ENCODE assay signal across 31 cellular contexts in the genomic region with DNA sequence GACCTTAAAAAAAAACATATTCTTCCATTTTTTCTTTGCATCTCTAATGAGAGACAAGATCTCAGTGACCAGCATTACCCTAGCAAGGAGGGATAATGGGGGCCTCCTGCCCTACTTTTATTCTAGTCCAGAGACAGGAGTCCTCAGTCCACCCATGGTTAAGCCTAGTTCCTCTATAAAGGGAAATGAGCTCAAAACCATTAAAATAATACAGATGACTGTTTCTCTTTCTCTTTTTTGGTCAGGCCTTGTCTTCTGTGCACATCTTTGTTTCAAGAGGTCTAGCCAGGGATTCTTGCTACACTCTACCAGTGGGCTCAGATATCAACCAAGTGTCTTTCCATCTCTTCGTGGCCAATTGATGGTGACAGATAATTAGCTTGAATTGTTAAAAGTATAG.
"Had no signal": no experiment of that assay in that cellular context is flagged by ENCODE, and none has a peak within 500 bp of the region (broad histone marks: within the 10 kb centered on the region; RNA-seq: fewer than 3 reads in every experiment).

No MANE protein-coding gene starts in this region.

- H3K27me3 Mint-ChIP-seq: naive B cell, progenitor cell of endocrine pancreas, type B pancreatic cell had no signal

- H2AFZ ChIP-seq: parathyroid adenoma had no signal

- H3K27ac Mint-ChIP-seq: naive thymus-derived CD8-positive, alpha-beta T cell; natural killer cell treated with Interleukin-12 subunit alpha and Interleukin-12 subunit beta and Interleukin-15 and Interleukin-18, amount 100 ng/mL, for 72 hours; nephron progenitor cell; progenitor cell of endocrine pancreas; stimulated activated effector memory CD8-positive, alpha-beta T cell treated with anti-CD3 and anti-CD28 coated beads, Interleukin-12 subunit alpha, Interleukin-12 subunit beta, amount 100 ng/mL, for 72 hours; stimulated activated naive CD8-positive, alpha-beta T cell treated with anti-CD3 and anti-CD28 coated beads, Interleukin-15, Interleukin-2, amounts not matched to agents 100 ng/mL and 50 ng/mL, for 24 hours; type B pancreatic cell had no signal

- H3K4me3 ChIP-seq: ovary, psoas muscle, right lobe of liver, sigmoid colon, suprapubic skin, testis, tibial artery, transverse colon, upper lobe of right lung, uterus had no signal

- H3K4me1 ChIP-seq: parathyroid adenoma, psoas muscle, right lobe of liver, suprapubic skin, testis, tibial artery, transverse colon, upper lobe of right lung, uterus had no signal

- H3K9ac ChIP-seq: parathyroid adenoma had no signal

- H3K36me3 Mint-ChIP-seq: naive B cell; naive thymus-derived CD8-positive, alpha-beta T cell; natural killer cell treated with Interleukin-12 subunit alpha and Interleukin-12 subunit beta and Interleukin-15 and Interleukin-18, amount 100 ng/mL, for 72 hours; stimulated activated effector memory CD8-positive, alpha-beta T cell treated with anti-CD3 and anti-CD28 coated beads, Interleukin-12 subunit alpha, Interleukin-12 subunit beta, amount 100 ng/mL, for 72 hours had no signal

- H3K9me3 Mint-ChIP-seq: naive B cell; naive thymus-derived CD8-positive, alpha-beta T cell; natural killer cell treated with Interleukin-12 subunit alpha and Interleukin-12 subunit beta and Interleukin-15 and Interleukin-18, amount 100 ng/mL, for 72 hours; nephron progenitor cell; stimulated activated effector memory CD8-positive, alpha-beta T cell treated with anti-CD3 and anti-CD28 coated beads, Interleukin-12 subunit alpha, Interleukin-12 subunit beta, amount 100 ng/mL, for 72 hours; stimulated activated naive CD8-positive, alpha-beta T cell treated with anti-CD3 and anti-CD28 coated beads, Interleukin-15, Interleukin-2, amounts not matched to agents 100 ng/mL and 50 ng/mL, for 24 hours; type B pancreatic cell had no signal

- H3K4me3 Mint-ChIP-seq: naive B cell; naive thymus-derived CD8-positive, alpha-beta T cell; natural killer cell treated with Interleukin-12 subunit alpha and Interleukin-12 subunit beta and Interleukin-15 and Interleukin-18, amount 100 ng/mL, for 72 hours; nephron progenitor cell; neural crest cell; stimulated activated effector memory CD8-positive, alpha-beta T cell treated with anti-CD3 and anti-CD28 coated beads, Interleukin-12 subunit alpha, Interleukin-12 subunit beta, amount 100 ng/mL, for 72 hours; stimulated activated naive CD8-positive, alpha-beta T cell treated with anti-CD3 and anti-CD28 coated beads, Interleukin-15, Interleukin-2, amounts not matched to agents 100 ng/mL and 50 ng/mL, for 24 hours; type B pancreatic cell had no signal

- H3K36me3 ChIP-seq: neutrophil, ovary, right lobe of liver, sigmoid colon, suprapubic skin, tibial artery, transverse colon, upper lobe of right lung, uterus had no signal

- DNase-seq: naive B cell; naive thymus-derived CD8-positive, alpha-beta T cell; nephron progenitor cell; nucleus accumbens; ovary; posterior cingulate gyrus; psoas muscle; right cardiac atrium; right lobe of liver; sigmoid colon; small intestine; stimulated activated CD4-positive, alpha-beta T cell treated with anti-CD3 and anti-CD28 coated beads, Interleukin-15, amount 100 ng/mL, for 24 hours; stimulated activated CD4-positive, alpha-beta T cell treated with anti-CD3 and anti-CD28 coated beads, Interleukin-2, amount 100 ng/mL, for 24 hours; stimulated activated CD4-positive, alpha-beta T cell treated with anti-CD3 and anti-CD28 coated beads, Interleukin-2, amount 100 ng/mL, for 48 hours; stimulated activated CD4-positive, alpha-beta T cell treated with anti-CD3 and anti-CD28 coated beads, Interleukin-4, amount 100 ng/mL, for 24 hours; stimulated activated naive CD4-positive, alpha-beta T cell; substantia nigra; testis; tibial artery; transverse colon; upper lobe of right lung; uterus had no signal

- H3K79me2 ChIP-seq: parathyroid adenoma had no signal

- ATAC-seq: naive thymus-derived CD8-positive, alpha-beta T cell; natural killer cell treated with Interleukin-12 subunit alpha and Interleukin-12 subunit beta and Interleukin-15 and Interleukin-18, amount 100 ng/mL, for 72 hours; psoas muscle; right cardiac atrium; right lobe of liver; stimulated activated effector memory CD8-positive, alpha-beta T cell treated with anti-CD3 and anti-CD28 coated beads, Interleukin-12 subunit alpha, Interleukin-12 subunit beta, amount 100 ng/mL, for 72 hours; upper lobe of right lung had no signal

- H3K4me1 Mint-ChIP-seq: stimulated activated effector memory CD8-positive, alpha-beta T cell treated with anti-CD3 and anti-CD28 coated beads, Interleukin-12 subunit alpha, Interleukin-12 subunit beta, amount 100 ng/mL, for 72 hours had no signal

- H3K27me3 ChIP-seq: neutrophil, ovary, right lobe of liver, sigmoid colon, suprapubic skin, testis, tibial artery, transverse colon, upper lobe of right lung, uterus had no signal

- H3K27ac ChIP-seq: neutrophil, ovary, parathyroid adenoma, psoas muscle, right lobe of liver, sigmoid colon, suprapubic skin, testis, tibial artery, transverse colon, upper lobe of right lung, uterus had no signal
